In genomic region chr4:8040607-8041006, GRCh38 we compare ENCODE assay signal across 15 cellular contexts.
"Had no signal": no experiment of that assay in that cellular context is flagged by ENCODE, and none has a peak within 500 bp of the region (broad histone marks: within the 10 kb centered on the region; RNA-seq: fewer than 3 reads in every experiment).

No MANE protein-coding gene starts in this region.

- H3K36me3 Mint-ChIP-seq: natural killer cell treated with Interleukin-12 subunit alpha and Interleukin-12 subunit beta and Interleukin-15 and Interleukin-18, amount 100 ng/mL, for 72 hours had no signal

- ATAC-seq: natural killer cell treated with Interleukin-12 subunit alpha and Interleukin-12 subunit beta and Interleukin-15 and Interleukin-18, amount 100 ng/mL, for 72 hours; sciatic nerve; stimulated activated naive CD8-positive, alpha-beta T cell treated with anti-CD3 and anti-CD28 coated beads, Interleukin-15, amount 100 ng/mL, for 72 hours; upper lobe of right lung had no signal

- H3K27me3 ChIP-seq: dorsolateral prefrontal cortex, upper lobe of right lung had no signal

- H3K4me1 Mint-ChIP-seq: activated CD4-positive, alpha-beta T cell treated with anti-CD3 and anti-CD28 coated beads, Interleukin-2, amount 10 ng/mL, durations not matched to agents 24 days and 14 days had no signal

- H3K36me3 ChIP-seq: prostate gland, upper lobe of right lung had no signal

- H3K9me3 Mint-ChIP-seq: activated CD4-positive, alpha-beta T cell treated with anti-CD3 and anti-CD28 coated beads, Interleukin-2, amount 10 ng/mL, durations not matched to agents 24 days and 14 days; activated T-helper 1 cell treated with anti-CD3 and anti-CD28 coated beads, Interleukin-12 subunit alpha, Interleukin-12 subunit beta, Interleukin-2, Interleukin-4 antibody, amounts not matched to agents 30 ng/mL and 10 ng/mL and 1 ng/mL, durations not matched to agents 14 hours and 24 hours and 36 hours; natural killer cell treated with Interleukin-12 subunit alpha and Interleukin-12 subunit beta and Interleukin-15 and Interleukin-18, amount 100 ng/mL, for 72 hours; stimulated activated naive CD8-positive, alpha-beta T cell treated with anti-CD3 and anti-CD28 coated beads, Interleukin-15, amount 100 ng/mL, for 72 hours had no signal

- DNase-seq: activated CD4-positive, alpha-beta T cell treated with anti-CD3 and anti-CD28 coated beads, Interleukin-2, amount 10 ng/mL, durations not matched to agents 24 days and 14 days; activated CD4-positive, CD25-positive, alpha-beta regulatory T cell; activated naive CD4-positive, alpha-beta T cell; aorta; hippocampal formation; mesendoderm; spleen; stimulated activated naive CD8-positive, alpha-beta T cell treated with anti-CD3 and anti-CD28 coated beads, Interleukin-15, amount 100 ng/mL, for 72 hours; upper lobe of right lung had no signal

- H3K27ac Mint-ChIP-seq: activated CD4-positive, alpha-beta T cell treated with anti-CD3 and anti-CD28 coated beads, Interleukin-2, amount 10 ng/mL, durations not matched to agents 24 days and 14 days; activated T-helper 1 cell treated with anti-CD3 and anti-CD28 coated beads, Interleukin-12 subunit alpha, Interleukin-12 subunit beta, Interleukin-2, Interleukin-4 antibody, amounts not matched to agents 30 ng/mL and 10 ng/mL and 1 ng/mL, durations not matched to agents 14 hours and 24 hours and 36 hours; natural killer cell treated with Interleukin-12 subunit alpha and Interleukin-12 subunit beta and Interleukin-15 and Interleukin-18, amount 100 ng/mL, for 72 hours; stimulated activated naive CD8-positive, alpha-beta T cell treated with anti-CD3 and anti-CD28 coated beads, Interleukin-15, amount 100 ng/mL, for 72 hours had no signal

- H3K4me3 Mint-ChIP-seq: activated CD4-positive, alpha-beta T cell treated with anti-CD3 and anti-CD28 coated beads, Interleukin-2, amount 10 ng/mL, durations not matched to agents 24 days and 14 days; activated T-helper 1 cell treated with anti-CD3 and anti-CD28 coated beads, Interleukin-12 subunit alpha, Interleukin-12 subunit beta, Interleukin-2, Interleukin-4 antibody, amounts not matched to agents 30 ng/mL and 10 ng/mL and 1 ng/mL, durations not matched to agents 14 hours and 24 hours and 36 hours; natural killer cell treated with Interleukin-12 subunit alpha and Interleukin-12 subunit beta and Interleukin-15 and Interleukin-18, amount 100 ng/mL, for 72 hours; stimulated activated naive CD8-positive, alpha-beta T cell treated with anti-CD3 and anti-CD28 coated beads, Interleukin-15, amount 100 ng/mL, for 72 hours had no signal

- H3K4me3 ChIP-seq: dorsolateral prefrontal cortex, prostate gland, spleen, thoracic aorta, upper lobe of right lung had no signal

- H3K4me1 ChIP-seq: prostate gland, upper lobe of right lung had no signal

- H3K9me3 ChIP-seq: prostate gland, spleen, thoracic aorta, upper lobe of right lung had no signal

- H3K27ac ChIP-seq: prostate gland, spleen, thoracic aorta, upper lobe of right lung had no signal
